Comparison of ENCODE assay signal across 18 cellular contexts in genomic region chr3:183924956-183925355, GRCh38. TPM values are rescaled to one million over a fixed set of nuclear protein-coding genes. Genes with fewer than 3 reads are reported as not detected.
DNase-seq lines count a peak whose midpoint lies in the region; TF ChIP-seq lines count a peak whose summit lies in the region.
"Had no signal": no experiment of that assay in that cellular context is flagged by ENCODE, and none has a peak within 500 bp of the region (broad histone marks: within the 10 kb centered on the region; RNA-seq: fewer than 3 reads in every experiment).

No MANE protein-coding gene starts in this region.

- H3K9me3 ChIP-seq in SJSA1 (replicated peaks) (no peaks in the 10 kb centered on the region), vagina (no peaks in the 10 kb centered on the region)
- H3K9me3 ChIP-seq in CD8-positive, alpha-beta memory T cell (ENCODE audit: low read length) = no peaks in the 10 kb centered on the region
- H3K9me3 ChIP-seq: sigmoid colon, upper lobe of left lung had no signal

- intact Hi-C loops in vagina (cut with DNase I) = no loop called here

- H3K36me3 Mint-ChIP-seq in CD8-positive, alpha-beta memory T cell = peaks cover 0 to 63% (median 21%) of the 10 kb centered on the region in 3 donors

- CTCF ChIA-PET in CD8-positive, alpha-beta memory T cell (lab: Charles Lee) = no interaction called here

- no peak overlapping the region for H3K27ac ChIP-seq in SJSA1
- no peak overlapping the region for H3K27ac ChIP-seq in vagina
- no peak overlapping the region for H3K27ac ChIP-seq in CD8-positive, alpha-beta memory T cell (ENCODE audit: low read depth, low read length)
- H3K27ac ChIP-seq: sigmoid colon, upper lobe of left lung had no signal

- no peaks in the 10 kb centered on the region for H3K27me3 Mint-ChIP-seq in CD8-positive, alpha-beta memory T cell
- H3K27me3 Mint-ChIP-seq: activated CD4-positive, alpha-beta T cell treated with anti-CD3 and anti-CD28 coated beads, Interleukin-2, amount 10 ng/mL, durations not matched to agents 24 days and 14 days; IgD-negative memory B cell; stimulated activated memory B cell treated with anti-CD40 and anti-IgM and Interleukin-4, amounts not matched to agents 10 μg/mL and 1 μg/mL and 100 μg/mL, for 72 hours had no signal

- peak; percentile 96 for DNase-seq in HPDE6-E6E7 (ENCODE audit: extremely low spot score)
- peak; percentile 34 to 53 for DNase-seq in SJSA1 (ENCODE audit: low read depth in 1 of 2, low spot score in 2 of 2)
- peak; percentile 64 for DNase-seq in fibroblast of gingiva (ENCODE audit: low read depth)
- peak; percentile 19 for DNase-seq in renal cortical epithelial cell (ENCODE audit: low read depth)
- DNase-seq in vagina (ENCODE audit: extremely low spot score in 2 of 2) = no peak
- DNase-seq in activated gamma-delta T cell treated with Interleukin-2 at 50 U/mL for 16 hours = no peak
- DNase-seq in CD8-positive, alpha-beta memory T cell = no peak
- DNase-seq: activated CD4-positive, alpha-beta T cell treated with anti-CD3 and anti-CD28 coated beads, Interleukin-2, amount 10 ng/mL, durations not matched to agents 24 days and 14 days; activated T-cell treated with anti-CD3 and anti-CD28 coated beads, Interleukin-2, amount 50 U/mL, for 48 hours; aorta; C1 segment of cervical spinal cord; DND-41; NCI-H2171; NCI-H82; sigmoid colon; upper lobe of left lung had no signal

- no peaks in the 10 kb centered on the region for H3K9me3 Mint-ChIP-seq in CD8-positive, alpha-beta memory T cell
- H3K9me3 Mint-ChIP-seq: activated CD4-positive, alpha-beta T cell treated with anti-CD3 and anti-CD28 coated beads, Interleukin-2, amount 10 ng/mL, durations not matched to agents 24 days and 14 days; IgD-negative memory B cell; stimulated activated memory B cell treated with anti-CD40 and anti-IgM and Interleukin-4, amounts not matched to agents 10 μg/mL and 1 μg/mL and 100 μg/mL, for 72 hours had no signal

- no peak overlapping the region for H3K4me3 Mint-ChIP-seq in CD8-positive, alpha-beta memory T cell
- H3K4me3 Mint-ChIP-seq: activated CD4-positive, alpha-beta T cell treated with anti-CD3 and anti-CD28 coated beads, Interleukin-2, amount 10 ng/mL, durations not matched to agents 24 days and 14 days; IgD-negative memory B cell; stimulated activated memory B cell treated with anti-CD40 and anti-IgM and Interleukin-4, amounts not matched to agents 10 μg/mL and 1 μg/mL and 100 μg/mL, for 72 hours had no signal

- TF ChIP-seq POLR2A in vagina (IDR thresholded peaks at IDR 0.05) = no peak

- no peak for TF ChIP-seq CTCF in vagina (IDR thresholded peaks at IDR 0.05)

- H3K36me3 ChIP-seq in SJSA1 = peaks cover 13% of the 10 kb centered on the region
- H3K36me3 ChIP-seq in vagina = peaks cover 0 to 76% of the 10 kb centered on the region in 2 donors
- H3K36me3 ChIP-seq in CD8-positive, alpha-beta memory T cell (ENCODE audit: insufficient read depth, low read length) = peaks cover 4% of the 10 kb centered on the region

- H3K4me1 Mint-ChIP-seq in CD8-positive, alpha-beta memory T cell = no peaks in the 10 kb centered on the region
- H3K4me1 Mint-ChIP-seq: activated CD4-positive, alpha-beta T cell treated with anti-CD3 and anti-CD28 coated beads, Interleukin-2, amount 10 ng/mL, durations not matched to agents 24 days and 14 days; IgD-negative memory B cell; stimulated activated memory B cell treated with anti-CD40 and anti-IgM and Interleukin-4, amounts not matched to agents 10 μg/mL and 1 μg/mL and 100 μg/mL, for 72 hours had no signal

- H3K27me3 ChIP-seq in SJSA1 (replicated peaks) (no peaks in the 10 kb centered on the region), vagina (no peaks in the 10 kb centered on the region)
- no peaks in the 10 kb centered on the region for H3K27me3 ChIP-seq in CD8-positive, alpha-beta memory T cell (ENCODE audit: insufficient read depth, low read length, poor library complexity, severe bottlenecking)
- H3K27me3 ChIP-seq: sigmoid colon, upper lobe of left lung had no signal

- POLR2A ChIA-PET in CD8-positive, alpha-beta memory T cell (lab: Charles Lee) = no interaction called here

- peak overlapping the region in 1 of 8 donors; percentile 59 for H3K27ac Mint-ChIP-seq in CD8-positive, alpha-beta memory T cell
- H3K27ac Mint-ChIP-seq: activated CD4-positive, alpha-beta T cell treated with anti-CD3 and anti-CD28 coated beads, Interleukin-2, amount 10 ng/mL, durations not matched to agents 24 days and 14 days; IgD-negative memory B cell; stimulated activated memory B cell treated with anti-CD40 and anti-IgM and Interleukin-4, amounts not matched to agents 10 μg/mL and 1 μg/mL and 100 μg/mL, for 72 hours had no signal

- H3K4me1 ChIP-seq in SJSA1 (replicated peaks) = peaks cover 9% of the 10 kb centered on the region
- H3K4me1 ChIP-seq in vagina = no peaks in the 10 kb centered on the region
- no peaks in the 10 kb centered on the region for H3K4me1 ChIP-seq in CD8-positive, alpha-beta memory T cell (ENCODE audit: insufficient read depth, low read length)
- H3K4me1 ChIP-seq: sigmoid colon, upper lobe of left lung had no signal

- H3K4me3 ChIP-seq in SJSA1 (no peak overlapping the region), vagina (no peak overlapping the region)
- no peak overlapping the region for H3K4me3 ChIP-seq in CD8-positive, alpha-beta memory T cell (ENCODE audit: low read length)
- H3K4me3 ChIP-seq: sigmoid colon, upper lobe of left lung had no signal

RNA-seq across cellular contexts. Expression of gene PARL, which starts 40.3 kb away (rescaled TPM):
- 38.4 and 46.6 TPM in 2 replicates for total RNA-seq in SJSA1 (2014; rRNA removed; shearing (Covaris generic))
- total RNA-seq in renal cortical epithelial cell = 43.7 and 53.5 TPM in 2 replicates
- total RNA-seq in vagina = 36.6 TPM
- total RNA-seq in CD8-positive, alpha-beta memory T cell = 10 to 100 TPM; 95.9 to 98.1 TPM
- polyA plus RNA-seq in CD8-positive, alpha-beta memory T cell = 93.4 TPM

Comparison
In these comparisons a context has a peak if more than half of its experiments do, and no peak if none do; other contexts are left out.
1. DNase-seq: peak in HPDE6-E6E7 (single experiment), SJSA1 (2 of 2), fibroblast of gingiva (single experiment) and renal cortical epithelial cell (single experiment); none in vagina (0 of 2), activated gamma-delta T cell treated with Interleukin-2 at 50 U/mL for 16 hours (single experiment) and CD8-positive, alpha-beta memory T cell (0 of 5).